2 cellular contexts compared by ENCODE assay signal in genomic region chr1:162020145-162020544, GRCh38.
TF ChIP-seq lines count a peak whose summit lies in the region.

No MANE protein-coding gene starts in this region.

TF ChIP-seq in SK-N-SH, 30 proteins besides CTCF, POLR2A, EP300 and RAD21 (continued from another document):
- TF ChIP-seq TCF12 (IDR thresholded peaks at IDR 0.05) (no peak), GATA2 (CRISPR knock-in tag; IDR thresholded peaks at IDR 0.05) (no peak), TAF1 (IDR thresholded peaks at IDR 0.05; ENCODE audit: borderline replicate concordance, low read depth, low read length) (no peak)

TF ChIP-seq in SK-N-SH treated with all-trans-retinoic acid at 6 μM for 48 hours, 23 proteins besides CTCF, POLR2A, EP300 and RAD21 (continued from another document):
- TF ChIP-seq, protein P1, sequence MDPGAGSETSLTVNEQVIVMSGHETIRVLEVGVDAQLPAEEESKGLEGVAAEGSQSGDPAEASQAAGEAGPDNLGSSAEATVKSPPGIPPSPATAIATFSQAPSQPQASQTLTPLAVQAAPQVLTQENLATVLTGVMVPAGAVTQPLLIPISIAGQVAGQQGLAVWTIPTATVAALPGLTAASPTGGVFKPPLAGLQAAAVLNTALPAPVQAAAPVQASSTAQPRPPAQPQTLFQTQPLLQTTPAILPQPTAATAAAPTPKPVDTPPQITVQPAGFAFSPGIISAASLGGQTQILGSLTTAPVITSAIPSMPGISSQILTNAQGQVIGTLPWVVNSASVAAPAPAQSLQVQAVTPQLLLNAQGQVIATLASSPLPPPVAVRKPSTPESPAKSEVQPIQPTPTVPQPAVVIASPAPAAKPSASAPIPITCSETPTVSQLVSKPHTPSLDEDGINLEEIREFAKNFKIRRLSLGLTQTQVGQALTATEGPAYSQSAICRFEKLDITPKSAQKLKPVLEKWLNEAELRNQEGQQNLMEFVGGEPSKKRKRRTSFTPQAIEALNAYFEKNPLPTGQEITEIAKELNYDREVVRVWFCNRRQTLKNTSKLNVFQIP (CRISPR knock-in tag; IDR thresholded peaks at IDR 0.05; ENCODE audit: borderline replicate concordance, low read depth) = no peak
